ENCODE assay signal across 18 cellular contexts in genomic region chr7:149782682-149783345, GRCh38. TPM values are rescaled to one million over a fixed set of nuclear protein-coding genes. Genes with fewer than 3 reads are reported as not detected.
DNase-seq lines count a peak whose midpoint lies in the region; ATAC-seq, FAIRE-seq and TF ChIP-seq lines count a peak whose summit lies in the region.
"Had no signal": no experiment of that assay in that cellular context is flagged by ENCODE, and none has a peak within 500 bp of the region (broad histone marks: within the 10 kb centered on the region; RNA-seq: fewer than 3 reads in every experiment).

No MANE protein-coding gene starts in this region.

- dilution Hi-C loops in mammary epithelial cell (cut with HindIII; ENCODE audit: low sequenced_read_pairs), result no loop called here

- H3K9ac ChIP-seq in mammary epithelial cell (ENCODE audit: insufficient read depth, low read length) (no peak overlapping the region), K562 (ENCODE audit: insufficient read depth in 1 of 2, low read depth in 2 of 2, low read length in 2 of 2) (peak overlapping the region in 1 of 2 experiments; percentile 50; a peak in 2 of 4 replicates)
- H3K9ac ChIP-seq: BLaER1 treated with 17β-estradiol and CSF1 and Interleukin-3, amounts not matched to agents 10 nM and 100 nM had no signal

- H3K9me1 ChIP-seq in K562 (ENCODE audit: control insufficient read depth, insufficient read depth, low read length), result no peaks in the 10 kb centered on the region

- TF ChIP-seq POLR2A in breast epithelium (IDR thresholded peaks at IDR 0.05), result no peak
- 0 out of 2 replicates have a peak, but pooled peaks have one; percentile 1 for TF ChIP-seq POLR2A in H54 (IDR thresholded peaks at IDR 0.05; ENCODE audit: low read depth, low read length)
- no peak for TF ChIP-seq POLR2A in K562 (conservative IDR thresholded peaks at IDR 0.05)

- no peak overlapping the region for H3K4me3 ChIP-seq in mammary epithelial cell (replicated peaks in 1 of 3; ENCODE audit: insufficient read depth in 1 of 3, low read depth in 2 of 3, low read length in 3 of 3)
- H3K4me3 ChIP-seq in breast epithelium, result no peak overlapping the region
- no peak overlapping the region for H3K4me3 ChIP-seq in K562
- H3K4me3 ChIP-seq: BLaER1 treated with 17β-estradiol and CSF1 and Interleukin-3, amounts not matched to agents 10 nM and 100 nM had no signal

- no peak for ATAC-seq in K562
- peak; percentile 41 for ATAC-seq in left colon
- no peak for ATAC-seq in HG03460 (IDR thresholded peaks at IDR 0.05; ENCODE audit: unreplicated experiment)

- H4K20me1 ChIP-seq in mammary epithelial cell (ENCODE audit: insufficient read depth, low read length) (no peaks in the 10 kb centered on the region), K562 (replicated peaks; ENCODE audit: control insufficient read depth, insufficient read depth, low read length) (peaks cover 16% of the 10 kb centered on the region)

- H3K4me2 ChIP-seq in mammary epithelial cell (ENCODE audit: insufficient read depth, low read depth, low read length), result no peak overlapping the region
- no peak overlapping the region for H3K4me2 ChIP-seq in K562 (ENCODE audit: insufficient read depth, low read length)
- H3K4me2 ChIP-seq: BLaER1 treated with 17β-estradiol and CSF1 and Interleukin-3, amounts not matched to agents 10 nM and 100 nM had no signal

- H3K27ac ChIP-seq in mammary epithelial cell (ENCODE audit: insufficient read depth, low read depth, low read length) (no peak overlapping the region), breast epithelium (no peak overlapping the region), K562 (ENCODE audit: extremely low read depth, low read depth, low read length) (no peak overlapping the region)
- H3K27ac ChIP-seq: BLaER1 treated with 17β-estradiol and CSF1 and Interleukin-3, amounts not matched to agents 10 nM and 100 nM; HL-60 had no signal

- intact Hi-C loops in mammary epithelial cell (cut with micrococcal nuclease) (no loop called here), breast epithelium (cut with DNase I; ENCODE audit: low total_unique reads) (no loop called here), K562 (cut with micrococcal nuclease) (no loop called here), left colon (cut with DNase I, micrococcal nuclease) (no loop called here)

- in situ Hi-C loops in mammary epithelial cell (cut with MboI; ENCODE audit: low sequenced_read_pairs in 2 of 2), result no loop called here
- in situ Hi-C loops in K562 (cut with MboI), result no loop called here

- no peak for TF ChIP-seq CTCF in mammary epithelial cell (conservative IDR thresholded peaks at IDR 0.05 in 1 of 2, IDR thresholded peaks at IDR 0.05 in 1 of 2; ENCODE audit: extremely low read depth in 1 of 2, insufficient read depth in 1 of 2, low read depth in 1 of 2, low read length in 2 of 2)
- no peak for TF ChIP-seq CTCF in breast epithelium (IDR thresholded peaks at IDR 0.05)
- TF ChIP-seq CTCF in K562 (IDR thresholded peaks at IDR 0.05 in 2 of 3, conservative IDR thresholded peaks at IDR 0.05 in 1 of 3; ENCODE audit: insufficient read depth in 2 of 3, low read depth in 1 of 3, low read length in 3 of 3), result no peak

- 55% methylated on average over 7 of the region's 18 CpGs for WGBS in mammary epithelial cell (ENCODE audit: low coverage, missing lambda C conversion rate)
- 48% methylated on average over 18 of the region's 18 CpGs for WGBS in K562 (ENCODE audit: insufficient coverage, low coverage, missing lambda C conversion rate)

- no peaks in the 10 kb centered on the region for H3K4me1 ChIP-seq in mammary epithelial cell (ENCODE audit: insufficient read depth, low read length)
- H3K4me1 ChIP-seq in breast epithelium, result no peaks in the 10 kb centered on the region
- H3K4me1 ChIP-seq in K562 (replicated peaks in 1 of 2; ENCODE audit: control insufficient read depth in 2 of 2, insufficient read depth in 2 of 2, low read length in 2 of 2), result peaks cover 4 to 72% of the 10 kb centered on the region in 2 experiments; a peak in 4 of 5 replicates

- no peak for TF ChIP-seq EP300 in K562 (IDR thresholded peaks at IDR 0.05; ENCODE audit: low read length)

- H2AFZ ChIP-seq in mammary epithelial cell (ENCODE audit: low read depth, low read length), result peak overlapping the region; percentile 31
- no peak overlapping the region for H2AFZ ChIP-seq in K562 (ENCODE audit: low read depth, low read length)

- H3K9me3 ChIP-seq in mammary epithelial cell (replicated peaks; ENCODE audit: insufficient read depth, low read length) (no peaks in the 10 kb centered on the region), breast epithelium (no peaks in the 10 kb centered on the region), K562 (replicated peaks; ENCODE audit: control insufficient read depth, insufficient read depth, low read depth, low read length) (no peaks in the 10 kb centered on the region)
- H3K9me3 ChIP-seq: BLaER1 treated with 17β-estradiol and CSF1 and Interleukin-3, amounts not matched to agents 10 nM and 100 nM had no signal

- no peak for TF ChIP-seq RAD21 in K562 (CRISPR knock-in tag; conservative IDR thresholded peaks at IDR 0.05 in 1 of 2, IDR thresholded peaks at IDR 0.05 in 1 of 2)

- BruUV-seq in mammary epithelial cell (replicated peaks; lab: Mats Ljungman, UMichigan) (no TSS peak), K562 (replicated peaks; lab: Mats Ljungman, UMichigan) (no TSS peak)

- no peaks in the 10 kb centered on the region for H3K36me3 ChIP-seq in mammary epithelial cell (ENCODE audit: insufficient read depth, low read length)
- H3K36me3 ChIP-seq in breast epithelium, result no peaks in the 10 kb centered on the region
- no peaks in the 10 kb centered on the region for H3K36me3 ChIP-seq in K562 (ENCODE audit: control insufficient read depth, insufficient read depth, low read length)
- H3K36me3 ChIP-seq: BLaER1 treated with 17β-estradiol and CSF1 and Interleukin-3, amounts not matched to agents 10 nM and 100 nM had no signal

- no peaks in the 10 kb centered on the region for H3K79me2 ChIP-seq in mammary epithelial cell (ENCODE audit: insufficient read depth, low read length)
- H3K79me2 ChIP-seq in K562 (ENCODE audit: control insufficient read depth, insufficient read depth, low read length), result no peaks in the 10 kb centered on the region

- CTCF ChIA-PET in mammary epithelial cell (lab: Charles Lee; ENCODE audit: low non-redundant PET), result no interaction called here
- CTCF ChIA-PET in K562 (lab: Yijun Ruan, JAX; ENCODE audit: low intra/inter-chr PET ratio), result no interaction called here

- DNase-seq in mammary epithelial cell, result no peak
- no peak for DNase-seq in breast epithelium (ENCODE audit: low spot score in 2 of 2)
- no peak for DNase-seq in H54 (ENCODE audit: insufficient read length, low spot score)
- no peak for DNase-seq in K562 (ENCODE audit: extremely low read depth in 1 of 4, low spot score in 3 of 4)
- DNase-seq in left colon, result no peak
- no peak for DNase-seq in activated effector memory CD4-positive, alpha-beta T cell treated with anti-CD3 and anti-CD28 coated beads, Interleukin-2, amount 50 U/mL, for 16 hours
- no peak for DNase-seq in NCI-H2196 (lab: John Stamatoyannopoulos, UW; ENCODE audit: unreplicated experiment)
- DNase-seq: 8988T; CD4-positive, CD25-positive, alpha-beta regulatory T cell; DMS 273 treated with DMSO at 0.1 percent for 48 hours; DMS79 treated with DMSO at 0.1 percent for 48 hours; GDM1; IMR-90; KG1 had no signal

- FAIRE-seq in H54 (lab: Jason Lieb, UNC), result no peak
- FAIRE-seq in K562 (lab: Jason Lieb, UNC), result peak; percentile 49
- FAIRE-seq: GM19239 had no signal

- POLR2A ChIA-PET in K562 (lab: Yijun Ruan, JAX), result interaction anchor here (0.8 to 1.0 kb wide), 4 partner anchors 10 to 64 kb away, joined by 3 to 5 read pairs (median 3); no protein-coding TSS in a partner anchor

- no peaks in the 10 kb centered on the region for H3K27me3 ChIP-seq in mammary epithelial cell (ENCODE audit: insufficient read depth, low read length)
- peaks cover 0 to under 1% of the 10 kb centered on the region in 2 donors for H3K27me3 ChIP-seq in breast epithelium
- H3K27me3 ChIP-seq in K562 (ENCODE audit: control insufficient read depth in 2 of 2, insufficient read depth in 2 of 2, low read length in 2 of 2), result peaks cover 0 to 9% of the 10 kb centered on the region in 2 experiments; a peak in 3 of 5 replicates
- H3K27me3 ChIP-seq: BLaER1 treated with 17β-estradiol and CSF1 and Interleukin-3, amounts not matched to agents 10 nM and 100 nM had no signal

RNA-seq across cellular contexts. Expression of gene ZNF467, which starts 9.4 kb away (rescaled TPM):
- total RNA-seq in mammary epithelial cell (1 to 10 TPM in 1 of 2 donors, under 1 TPM in 1; 0.17 to 4.0 TPM), breast epithelium (1 to 10 TPM; 5.0 to 6.3 (median 5.9) TPM), K562 (2014; rRNA removed) (2.8 and 4.6 TPM in 2 replicates), K562 (2014; rRNA removed; fragmentation: Illumina TruSeq; extraction: Trizol) (0.80 and 1.3 TPM in 2 replicates), K562 (2015; rRNA removed; fragmentation: Illumina TruSeq; extraction: Trizol) (1.6 and 2.0 TPM in 2 replicates), K562 (2021) (14.2 and 16.2 TPM in 2 replicates), left colon (1 to 10 TPM; 1.5 to 6.0 TPM)
- polyA plus RNA-seq in mammary epithelial cell (0.28 TPM), K562 (2011; rRNA removed) (2.4 and 3.9 TPM in 2 replicates), K562 (2014; fragmentation: Illumina TruSeq; extraction: Trizol) (1.7 and 3.2 TPM in 2 replicates), K562 (2014; fragmentation: Nextera tagmentation; extraction: Ambion mirVana) (under 1 TPM; 0.32 to 0.42 TPM), K562 (2014; rRNA removed) (6.6 and 8.3 TPM in 2 replicates)
- polyA minus RNA-seq in mammary epithelial cell, result not detected
- total RNA-seq in K562 (2011; cell fraction: chromatin; rRNA removed; ENCODE audit: low replicate concordance), result 3.6 and 10.3 TPM in 2 replicates
- 7.6 and 11.7 TPM in 2 replicates for total RNA-seq in K562 (2011; cell fraction: nucleolus; rRNA removed)
- 5.1 and 5.6 TPM in 2 replicates for total RNA-seq in K562 (2011; cell fraction: nucleoplasm; rRNA removed)
- 3.2 and 8.5 TPM in 2 replicates for polyA plus RNA-seq in K562 (2011; cell fraction: cytosol; rRNA removed)
- polyA plus RNA-seq in K562 (2011; cell fraction: nucleus; rRNA removed), result 17.0 and 31.8 TPM in 2 replicates
- polyA plus RNA-seq in K562 (2012), result 15.3 and 17.0 TPM in 2 replicates
- polyA minus RNA-seq in K562 (2011; rRNA and poly(A)+ RNA removed), result 0.60 and 1.1 TPM in 2 replicates
- 7.6 and 15.2 TPM in 2 replicates for polyA minus RNA-seq in K562 (2011; cell fraction: cytosol; rRNA and poly(A)+ RNA removed)
- polyA minus RNA-seq in K562 (2011; cell fraction: nucleus; rRNA and poly(A)+ RNA removed), result 3.4 and 4.0 TPM in 2 replicates
- total RNA-seq: IMR-90 had no signal

RNA-seq across cellular contexts. Expression of gene ZNF862, which starts 55.4 kb away (rescaled TPM):
- total RNA-seq in mammary epithelial cell, result 10 to 100 TPM in 1 of 2 donors, 1 to 10 TPM in 1; 9.7 to 10.5 TPM
- polyA plus RNA-seq in mammary epithelial cell, result 4.6 TPM
- polyA minus RNA-seq in mammary epithelial cell, result 1.2 TPM
- 10 to 100 TPM; 21.4 to 27.8 (median 27.2) TPM for total RNA-seq in breast epithelium
- total RNA-seq in K562 (2011; cell fraction: chromatin; rRNA removed; ENCODE audit: low replicate concordance), result 9.2 and 11.5 TPM in 2 replicates
- total RNA-seq in K562 (2011; cell fraction: nucleolus; rRNA removed), result 5.3 and 7.7 TPM in 2 replicates
- 6.3 and 11.7 TPM in 2 replicates for total RNA-seq in K562 (2011; cell fraction: nucleoplasm; rRNA removed)
- total RNA-seq in K562 (2014; rRNA removed), result 1.8 and 3.1 TPM in 2 replicates
- 2.2 and 2.5 TPM in 2 replicates for total RNA-seq in K562 (2014; rRNA removed; fragmentation: Illumina TruSeq; extraction: Trizol)
- total RNA-seq in K562 (2015; rRNA removed; fragmentation: Illumina TruSeq; extraction: Trizol), result 3.4 and 3.9 TPM in 2 replicates
- total RNA-seq in K562 (2021), result 1.8 and 3.2 TPM in 2 replicates
- 3.6 and 9.5 TPM in 2 replicates for polyA plus RNA-seq in K562 (2011; rRNA removed)
- 1.7 and 5.3 TPM in 2 replicates for polyA plus RNA-seq in K562 (2011; cell fraction: cytosol; rRNA removed)
- 21.4 and 31.5 TPM in 2 replicates for polyA plus RNA-seq in K562 (2011; cell fraction: nucleus; rRNA removed)
- 1.7 and 8.3 TPM in 2 replicates for polyA plus RNA-seq in K562 (2012)
- 1.8 TPM in 2 replicates for polyA plus RNA-seq in K562 (2014; fragmentation: Illumina TruSeq; extraction: Trizol)
- 1 to 10 TPM; 1.1 to 1.5 TPM for polyA plus RNA-seq in K562 (2014; fragmentation: Nextera tagmentation; extraction: Ambion mirVana)
- 2.4 and 2.6 TPM in 2 replicates for polyA plus RNA-seq in K562 (2014; rRNA removed)
- 1.8 and 7.0 TPM in 2 replicates for polyA minus RNA-seq in K562 (2011; rRNA and poly(A)+ RNA removed)
- 2.5 and 2.8 TPM in 2 replicates for polyA minus RNA-seq in K562 (2011; cell fraction: cytosol; rRNA and poly(A)+ RNA removed)
- 8.2 and 30.1 TPM in 2 replicates for polyA minus RNA-seq in K562 (2011; cell fraction: nucleus; rRNA and poly(A)+ RNA removed)
- total RNA-seq in left colon, result 10 to 100 TPM; 12.9 to 17.4 TPM
